ENCODE assay signal across 9 cellular contexts in the genomic region with DNA sequence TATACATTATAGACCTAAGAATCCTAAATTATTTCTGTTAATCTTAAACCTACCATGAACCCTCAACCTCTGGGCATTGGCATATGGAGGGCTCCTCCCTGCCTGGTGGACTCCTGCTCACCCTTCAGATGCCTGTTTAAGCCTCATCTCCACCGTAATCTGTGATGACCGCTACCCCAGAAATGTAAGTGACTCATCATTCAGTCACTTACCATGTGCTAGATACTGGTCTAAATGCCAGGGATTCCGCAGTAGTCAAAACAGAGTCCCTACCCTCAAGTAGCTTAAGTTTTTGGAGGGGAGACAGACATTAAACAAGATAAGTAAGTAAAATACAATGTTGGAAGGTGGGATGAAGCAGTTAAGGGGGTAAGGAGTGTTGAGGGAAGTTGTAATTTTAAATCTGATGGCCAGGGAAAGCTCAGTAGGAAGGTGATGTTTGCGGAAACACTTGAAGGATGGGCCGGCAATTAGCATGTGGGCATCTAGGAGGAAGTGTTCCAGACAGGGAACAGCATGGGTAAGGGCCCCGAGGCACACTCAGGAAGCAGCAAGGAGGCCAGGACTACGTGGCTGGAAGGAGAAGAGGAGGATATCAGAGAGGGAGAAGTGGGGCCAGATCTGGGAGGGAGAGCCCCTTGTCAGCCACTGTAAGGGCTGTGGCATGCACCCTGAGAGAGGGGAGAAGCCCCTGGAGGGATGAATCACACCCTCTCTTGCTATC.
DNase-seq lines count a peak whose midpoint lies in the region; ATAC-seq lines count a peak whose summit lies in the region.
"Had no signal": no experiment of that assay in that cellular context is flagged by ENCODE, and none has a peak within 500 bp of the region (broad histone marks: within the 10 kb centered on the region; RNA-seq: fewer than 3 reads in every experiment).

No MANE protein-coding gene starts in this region.

- peaks cover 57% of the 10 kb centered on the region for H3K4me1 ChIP-seq in HUES6 (ENCODE audit: control insufficient read depth, insufficient read depth, low read length)
- H3K4me1 ChIP-seq in naive thymus-derived CD4-positive, alpha-beta T cell (ENCODE audit: control insufficient read depth in 2 of 2, insufficient read depth in 2 of 2, low read length in 2 of 2): no peaks in the 10 kb centered on the region

- H3K4me3 ChIP-seq in HUES6 (ENCODE audit: low read depth, low read length): no peak overlapping the region
- no peak overlapping the region for H3K4me3 ChIP-seq in naive thymus-derived CD4-positive, alpha-beta T cell (ENCODE audit: low read length)

- intact Hi-C loops in naive thymus-derived CD4-positive, alpha-beta T cell (cut with micrococcal nuclease): no loop called here

- CTCF ChIA-PET in naive thymus-derived CD4-positive, alpha-beta T cell (lab: Charles Lee): no interaction called here

- no peaks in the 10 kb centered on the region for H3K36me3 ChIP-seq in HUES6 (ENCODE audit: control insufficient read depth, insufficient read depth, low read length)
- H3K36me3 ChIP-seq in naive thymus-derived CD4-positive, alpha-beta T cell (ENCODE audit: control insufficient read depth in 2 of 3, insufficient read depth in 3 of 3, low read length in 3 of 3): no peaks in the 10 kb centered on the region

- H3K9me3 Mint-ChIP-seq in naive thymus-derived CD4-positive, alpha-beta T cell: no peaks in the 10 kb centered on the region
- H3K9me3 Mint-ChIP-seq in immature natural killer cell: no peaks in the 10 kb centered on the region

- POLR2A ChIA-PET in naive thymus-derived CD4-positive, alpha-beta T cell (lab: Charles Lee): no interaction called here

- peaks cover 0 to 12% (median 5%) of the 10 kb centered on the region in 5 donors for H3K36me3 Mint-ChIP-seq in naive thymus-derived CD4-positive, alpha-beta T cell
- peaks cover 0 to 14% (median 13%) of the 10 kb centered on the region in 3 donors for H3K36me3 Mint-ChIP-seq in immature natural killer cell

- H3K9ac ChIP-seq in HUES6 (ENCODE audit: low read length): peak overlapping the region; percentile 16

- no peaks in the 10 kb centered on the region for H3K27me3 Mint-ChIP-seq in naive thymus-derived CD4-positive, alpha-beta T cell
- H3K27me3 Mint-ChIP-seq in immature natural killer cell (ENCODE audit: low read depth in 3 of 3): no peaks in the 10 kb centered on the region

- peak overlapping the region; percentile 48; the same call in 1 of the 2 replicates for H3K27ac ChIP-seq in HUES6 (ENCODE audit: low read depth, low read length)
- H3K27ac ChIP-seq in naive thymus-derived CD4-positive, alpha-beta T cell (ENCODE audit: low read depth, low read length): no peak overlapping the region

- no peak overlapping the region for H3K27ac Mint-ChIP-seq in naive thymus-derived CD4-positive, alpha-beta T cell
- peak overlapping the region in 2 of 6 donors; percentile 1 to 15 for H3K27ac Mint-ChIP-seq in immature natural killer cell

- peaks cover 0 to 9% (median 0%) of the 10 kb centered on the region in 7 donors for H3K4me1 Mint-ChIP-seq in naive thymus-derived CD4-positive, alpha-beta T cell
- no peaks in the 10 kb centered on the region for H3K4me1 Mint-ChIP-seq in immature natural killer cell

- no peak overlapping the region for H3K4me3 Mint-ChIP-seq in naive thymus-derived CD4-positive, alpha-beta T cell
- H3K4me3 Mint-ChIP-seq in immature natural killer cell: no peak overlapping the region

- DNase-seq in A172 (ENCODE audit: low spot score) (peak; percentile 67), dermis blood vessel endothelial cell (peak; percentile 37), immature natural killer cell (no peak)
- DNase-seq in naive thymus-derived CD4-positive, alpha-beta T cell: no peak
- DNase-seq in stimulated activated CD4-positive, alpha-beta T cell treated with anti-CD3 and anti-CD28 coated beads, Interleukin-2, amount 100 ng/mL, for 24 hours: no peak
- DNase-seq: activated naive CD4-positive, alpha-beta T cell treated with anti-CD3 and anti-CD28 coated beads, Interleukin-2, amount 50 U/mL, for 16 hours had no signal

- peak; percentile 50 for ATAC-seq in naive thymus-derived CD4-positive, alpha-beta T cell
- ATAC-seq in GM21528 (IDR thresholded peaks at IDR 0.05; ENCODE audit: low FRiP score, unreplicated experiment) (no peak), HG02938 (IDR thresholded peaks at IDR 0.05; ENCODE audit: unreplicated experiment) (no peak)

- H3K27me3 ChIP-seq in HUES6 (ENCODE audit: control insufficient read depth, insufficient read depth, low read length): no peaks in the 10 kb centered on the region
- H3K27me3 ChIP-seq in naive thymus-derived CD4-positive, alpha-beta T cell (ENCODE audit: control insufficient read depth in 2 of 2, insufficient read depth in 2 of 2, low read length in 2 of 2): no peaks in the 10 kb centered on the region

- no peaks in the 10 kb centered on the region for H3K9me3 ChIP-seq in HUES6 (ENCODE audit: control insufficient read depth, insufficient read depth, low read depth, low read length)
- H3K9me3 ChIP-seq in naive thymus-derived CD4-positive, alpha-beta T cell (ENCODE audit: control insufficient read depth in 2 of 3, low read length in 3 of 3): no peaks in the 10 kb centered on the region

Comparison
In these comparisons a context has a peak if more than half of its experiments do, and no peak if none do; other contexts are left out.
1. DNase-seq: peak in A172 (single experiment) and dermis blood vessel endothelial cell (single experiment); none in naive thymus-derived CD4-positive, alpha-beta T cell (0 of 9), immature natural killer cell (0 of 3) and stimulated activated CD4-positive, alpha-beta T cell treated with anti-CD3 and anti-CD28 coated beads, Interleukin-2, amount 100 ng/mL, for 24 hours (0 of 2).